1 cellular context compared by ENCODE assay signal in the genomic region with DNA sequence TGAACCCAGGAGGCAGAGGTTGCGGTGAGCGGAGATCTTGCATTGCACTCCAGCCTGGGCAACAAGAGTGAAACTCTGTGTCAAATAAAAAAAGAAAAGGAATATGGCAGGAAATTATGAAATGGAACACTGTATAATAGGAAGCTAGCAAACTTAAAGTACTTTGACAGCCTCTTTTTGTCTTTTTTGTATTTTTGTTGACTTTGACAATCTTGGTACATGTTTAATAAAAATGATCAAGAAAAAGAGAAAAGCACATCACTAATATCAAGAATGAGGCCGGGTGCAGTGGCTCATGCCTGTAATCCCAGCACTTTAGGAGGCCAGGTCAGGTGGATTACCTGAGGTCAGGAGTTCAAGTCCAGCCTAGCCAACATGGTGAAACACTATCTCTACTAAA.
TF ChIP-seq lines count a peak whose summit lies in the region.

No MANE protein-coding gene starts in this region.

TF ChIP-seq in HepG2, 621 proteins besides CTCF, POLR2A, EP300 and RAD21 (continued from another document and continues in another):
- TF ChIP-seq HOXA7 (CRISPR knock-in tag; IDR thresholded peaks at IDR 0.05) (no peak), XBP1 (CRISPR knock-in tag; IDR thresholded peaks at IDR 0.05) (no peak), EZH2 (conservative IDR thresholded peaks at IDR 0.05; ENCODE audit: low read depth, low read length) (no peak), ZNF549 (CRISPR knock-in tag; IDR thresholded peaks at IDR 0.05) (no peak), ARID2 (CRISPR knock-in tag; IDR thresholded peaks at IDR 0.05; ENCODE audit: borderline replicate concordance) (no peak), GABPB1 (CRISPR knock-in tag; IDR thresholded peaks at IDR 0.05) (0 out of 2 replicates have a peak, but pooled peaks have one; percentile 5), RORA (CRISPR knock-in tag; IDR thresholded peaks at IDR 0.05) (no peak), ZNF839 (CRISPR knock-in tag; IDR thresholded peaks at IDR 0.05; ENCODE audit: borderline replicate concordance) (no peak), ZNF558 (CRISPR knock-in tag; IDR thresholded peaks at IDR 0.05; ENCODE audit: borderline replicate concordance) (no peak), CBX1 (IDR thresholded peaks at IDR 0.05; ENCODE audit: low read depth) (no peak), ARNT2 (CRISPR knock-in tag; IDR thresholded peaks at IDR 0.05; ENCODE audit: low read depth) (no peak), HIVEP1 (CRISPR knock-in tag; IDR thresholded peaks at IDR 0.05) (no peak), ZFP82 (CRISPR knock-in tag; IDR thresholded peaks at IDR 0.05; ENCODE audit: borderline replicate concordance) (no peak), ZFP41 (CRISPR knock-in tag; IDR thresholded peaks at IDR 0.05; ENCODE audit: borderline replicate concordance) (no peak), FOXJ3 (CRISPR knock-in tag; IDR thresholded peaks at IDR 0.05; ENCODE audit: borderline replicate concordance) (no peak), KLF6 (CRISPR knock-in tag; IDR thresholded peaks at IDR 0.05) (no peak), TP53 (CRISPR knock-in tag; conservative IDR thresholded peaks at IDR 0.05) (no peak), FIP1L1 (IDR thresholded peaks at IDR 0.05; ENCODE audit: borderline replicate concordance, insufficient read depth, low read depth, low read length) (no peak), ZKSCAN1 (IDR thresholded peaks at IDR 0.05; ENCODE audit: low read length) (no peak), RFX5 (IDR thresholded peaks at IDR 0.05; ENCODE audit: low read depth, low read length) (no peak), TCF12 (IDR thresholded peaks at IDR 0.05) (no peak), TCF12 (CRISPR knock-in tag; IDR thresholded peaks at IDR 0.05) (no peak), ZNF12 (CRISPR knock-in tag; IDR thresholded peaks at IDR 0.05) (no peak), ZNF709 (CRISPR knock-in tag; IDR thresholded peaks at IDR 0.05) (no peak), HOXA5 (CRISPR knock-in tag; IDR thresholded peaks at IDR 0.05) (no peak), RBFOX2 (IDR thresholded peaks at IDR 0.05; ENCODE audit: low read depth, low read length) (peak; percentile 64), ZNF224 (CRISPR knock-in tag; IDR thresholded peaks at IDR 0.05) (no peak), ZFYVE20 (CRISPR knock-in tag; IDR thresholded peaks at IDR 0.05; ENCODE audit: borderline replicate concordance, low read depth) (no peak), SMARCE1 (IDR thresholded peaks at IDR 0.05; ENCODE audit: borderline replicate concordance) (no peak), KAT7 (CRISPR knock-in tag; IDR thresholded peaks at IDR 0.05; ENCODE audit: borderline replicate concordance) (no peak), NRL (CRISPR knock-in tag; IDR thresholded peaks at IDR 0.05; ENCODE audit: borderline replicate concordance) (no peak), GPN1 (CRISPR knock-in tag; IDR thresholded peaks at IDR 0.05; ENCODE audit: borderline replicate concordance) (no peak), TBX3 (IDR thresholded peaks at IDR 0.05; ENCODE audit: borderline replicate concordance) (no peak), PAWR (CRISPR knock-in tag; IDR thresholded peaks at IDR 0.05; ENCODE audit: borderline replicate concordance) (no peak), NR2F2 (IDR thresholded peaks at IDR 0.05; ENCODE audit: borderline replicate concordance, low read depth) (no peak), ZNF484 (CRISPR knock-in tag; IDR thresholded peaks at IDR 0.05; ENCODE audit: borderline replicate concordance, low read depth) (no peak), ZSCAN29 (CRISPR knock-in tag; conservative IDR thresholded peaks at IDR 0.05) (no peak), ZMAT3 (CRISPR knock-in tag; conservative IDR thresholded peaks at IDR 0.05) (no peak)
- TF ChIP-seq, protein P1, sequence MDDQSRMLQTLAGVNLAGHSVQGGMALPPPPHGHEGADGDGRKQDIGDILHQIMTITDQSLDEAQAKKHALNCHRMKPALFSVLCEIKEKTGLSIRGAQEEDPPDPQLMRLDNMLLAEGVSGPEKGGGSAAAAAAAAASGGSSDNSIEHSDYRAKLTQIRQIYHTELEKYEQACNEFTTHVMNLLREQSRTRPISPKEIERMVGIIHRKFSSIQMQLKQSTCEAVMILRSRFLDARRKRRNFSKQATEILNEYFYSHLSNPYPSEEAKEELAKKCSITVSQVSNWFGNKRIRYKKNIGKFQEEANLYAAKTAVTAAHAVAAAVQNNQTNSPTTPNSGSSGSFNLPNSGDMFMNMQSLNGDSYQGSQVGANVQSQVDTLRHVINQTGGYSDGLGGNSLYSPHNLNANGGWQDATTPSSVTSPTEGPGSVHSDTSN (CRISPR knock-in tag; IDR thresholded peaks at IDR 0.05; ENCODE audit: borderline replicate concordance), result no peak
- TF ChIP-seq, protein P2, sequence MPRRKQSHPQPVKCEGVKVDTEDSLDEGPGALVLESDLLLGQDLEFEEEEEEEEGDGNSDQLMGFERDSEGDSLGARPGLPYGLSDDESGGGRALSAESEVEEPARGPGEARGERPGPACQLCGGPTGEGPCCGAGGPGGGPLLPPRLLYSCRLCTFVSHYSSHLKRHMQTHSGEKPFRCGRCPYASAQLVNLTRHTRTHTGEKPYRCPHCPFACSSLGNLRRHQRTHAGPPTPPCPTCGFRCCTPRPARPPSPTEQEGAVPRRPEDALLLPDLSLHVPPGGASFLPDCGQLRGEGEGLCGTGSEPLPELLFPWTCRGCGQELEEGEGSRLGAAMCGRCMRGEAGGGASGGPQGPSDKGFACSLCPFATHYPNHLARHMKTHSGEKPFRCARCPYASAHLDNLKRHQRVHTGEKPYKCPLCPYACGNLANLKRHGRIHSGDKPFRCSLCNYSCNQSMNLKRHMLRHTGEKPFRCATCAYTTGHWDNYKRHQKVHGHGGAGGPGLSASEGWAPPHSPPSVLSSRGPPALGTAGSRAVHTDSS (CRISPR knock-in tag; conservative IDR thresholded peaks at IDR 0.05), result no peak
- TF ChIP-seq, protein P3, sequence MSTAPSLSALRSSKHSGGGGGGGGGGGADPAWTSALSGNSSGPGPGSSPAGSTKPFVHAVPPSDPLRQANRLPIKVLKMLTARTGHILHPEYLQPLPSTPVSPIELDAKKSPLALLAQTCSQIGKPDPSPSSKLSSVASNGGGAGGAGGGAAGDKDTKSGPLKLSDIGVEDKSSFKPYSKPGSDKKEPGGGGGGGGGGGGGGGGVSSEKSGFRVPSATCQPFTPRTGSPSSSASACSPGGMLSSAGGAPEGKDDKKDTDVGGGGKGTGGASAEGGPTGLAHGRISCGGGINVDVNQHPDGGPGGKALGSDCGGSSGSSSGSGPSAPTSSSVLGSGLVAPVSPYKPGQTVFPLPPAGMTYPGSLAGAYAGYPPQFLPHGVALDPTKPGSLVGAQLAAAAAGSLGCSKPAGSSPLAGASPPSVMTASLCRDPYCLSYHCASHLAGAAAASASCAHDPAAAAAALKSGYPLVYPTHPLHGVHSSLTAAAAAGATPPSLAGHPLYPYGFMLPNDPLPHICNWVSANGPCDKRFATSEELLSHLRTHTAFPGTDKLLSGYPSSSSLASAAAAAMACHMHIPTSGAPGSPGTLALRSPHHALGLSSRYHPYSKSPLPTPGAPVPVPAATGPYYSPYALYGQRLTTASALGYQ (CRISPR knock-in tag; IDR thresholded peaks at IDR 0.05), result no peak
- TF ChIP-seq, protein P4, sequence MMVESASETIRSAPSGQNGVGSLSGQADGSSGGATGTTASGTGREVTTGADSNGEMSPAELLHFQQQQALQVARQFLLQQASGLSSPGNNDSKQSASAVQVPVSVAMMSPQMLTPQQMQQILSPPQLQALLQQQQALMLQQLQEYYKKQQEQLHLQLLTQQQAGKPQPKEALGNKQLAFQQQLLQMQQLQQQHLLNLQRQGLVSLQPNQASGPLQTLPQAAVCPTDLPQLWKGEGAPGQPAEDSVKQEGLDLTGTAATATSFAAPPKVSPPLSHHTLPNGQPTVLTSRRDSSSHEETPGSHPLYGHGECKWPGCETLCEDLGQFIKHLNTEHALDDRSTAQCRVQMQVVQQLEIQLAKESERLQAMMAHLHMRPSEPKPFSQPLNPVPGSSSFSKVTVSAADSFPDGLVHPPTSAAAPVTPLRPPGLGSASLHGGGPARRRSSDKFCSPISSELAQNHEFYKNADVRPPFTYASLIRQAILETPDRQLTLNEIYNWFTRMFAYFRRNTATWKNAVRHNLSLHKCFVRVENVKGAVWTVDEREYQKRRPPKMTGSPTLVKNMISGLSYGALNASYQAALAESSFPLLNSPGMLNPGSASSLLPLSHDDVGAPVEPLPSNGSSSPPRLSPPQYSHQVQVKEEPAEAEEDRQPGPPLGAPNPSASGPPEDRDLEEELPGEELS (CRISPR knock-in tag; IDR thresholded peaks at IDR 0.05), result no peak
- TF ChIP-seq, protein P5, sequence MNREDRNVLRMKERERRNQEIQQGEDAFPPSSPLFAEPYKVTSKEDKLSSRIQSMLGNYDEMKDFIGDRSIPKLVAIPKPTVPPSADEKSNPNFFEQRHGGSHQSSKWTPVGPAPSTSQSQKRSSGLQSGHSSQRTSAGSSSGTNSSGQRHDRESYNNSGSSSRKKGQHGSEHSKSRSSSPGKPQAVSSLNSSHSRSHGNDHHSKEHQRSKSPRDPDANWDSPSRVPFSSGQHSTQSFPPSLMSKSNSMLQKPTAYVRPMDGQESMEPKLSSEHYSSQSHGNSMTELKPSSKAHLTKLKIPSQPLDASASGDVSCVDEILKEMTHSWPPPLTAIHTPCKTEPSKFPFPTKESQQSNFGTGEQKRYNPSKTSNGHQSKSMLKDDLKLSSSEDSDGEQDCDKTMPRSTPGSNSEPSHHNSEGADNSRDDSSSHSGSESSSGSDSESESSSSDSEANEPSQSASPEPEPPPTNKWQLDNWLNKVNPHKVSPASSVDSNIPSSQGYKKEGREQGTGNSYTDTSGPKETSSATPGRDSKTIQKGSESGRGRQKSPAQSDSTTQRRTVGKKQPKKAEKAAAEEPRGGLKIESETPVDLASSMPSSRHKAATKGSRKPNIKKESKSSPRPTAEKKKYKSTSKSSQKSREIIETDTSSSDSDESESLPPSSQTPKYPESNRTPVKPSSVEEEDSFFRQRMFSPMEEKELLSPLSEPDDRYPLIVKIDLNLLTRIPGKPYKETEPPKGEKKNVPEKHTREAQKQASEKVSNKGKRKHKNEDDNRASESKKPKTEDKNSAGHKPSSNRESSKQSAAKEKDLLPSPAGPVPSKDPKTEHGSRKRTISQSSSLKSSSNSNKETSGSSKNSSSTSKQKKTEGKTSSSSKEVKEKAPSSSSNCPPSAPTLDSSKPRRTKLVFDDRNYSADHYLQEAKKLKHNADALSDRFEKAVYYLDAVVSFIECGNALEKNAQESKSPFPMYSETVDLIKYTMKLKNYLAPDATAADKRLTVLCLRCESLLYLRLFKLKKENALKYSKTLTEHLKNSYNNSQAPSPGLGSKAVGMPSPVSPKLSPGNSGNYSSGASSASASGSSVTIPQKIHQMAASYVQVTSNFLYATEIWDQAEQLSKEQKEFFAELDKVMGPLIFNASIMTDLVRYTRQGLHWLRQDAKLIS (CRISPR knock-in tag; IDR thresholded peaks at IDR 0.05), result no peak
- TF ChIP-seq, protein P6, sequence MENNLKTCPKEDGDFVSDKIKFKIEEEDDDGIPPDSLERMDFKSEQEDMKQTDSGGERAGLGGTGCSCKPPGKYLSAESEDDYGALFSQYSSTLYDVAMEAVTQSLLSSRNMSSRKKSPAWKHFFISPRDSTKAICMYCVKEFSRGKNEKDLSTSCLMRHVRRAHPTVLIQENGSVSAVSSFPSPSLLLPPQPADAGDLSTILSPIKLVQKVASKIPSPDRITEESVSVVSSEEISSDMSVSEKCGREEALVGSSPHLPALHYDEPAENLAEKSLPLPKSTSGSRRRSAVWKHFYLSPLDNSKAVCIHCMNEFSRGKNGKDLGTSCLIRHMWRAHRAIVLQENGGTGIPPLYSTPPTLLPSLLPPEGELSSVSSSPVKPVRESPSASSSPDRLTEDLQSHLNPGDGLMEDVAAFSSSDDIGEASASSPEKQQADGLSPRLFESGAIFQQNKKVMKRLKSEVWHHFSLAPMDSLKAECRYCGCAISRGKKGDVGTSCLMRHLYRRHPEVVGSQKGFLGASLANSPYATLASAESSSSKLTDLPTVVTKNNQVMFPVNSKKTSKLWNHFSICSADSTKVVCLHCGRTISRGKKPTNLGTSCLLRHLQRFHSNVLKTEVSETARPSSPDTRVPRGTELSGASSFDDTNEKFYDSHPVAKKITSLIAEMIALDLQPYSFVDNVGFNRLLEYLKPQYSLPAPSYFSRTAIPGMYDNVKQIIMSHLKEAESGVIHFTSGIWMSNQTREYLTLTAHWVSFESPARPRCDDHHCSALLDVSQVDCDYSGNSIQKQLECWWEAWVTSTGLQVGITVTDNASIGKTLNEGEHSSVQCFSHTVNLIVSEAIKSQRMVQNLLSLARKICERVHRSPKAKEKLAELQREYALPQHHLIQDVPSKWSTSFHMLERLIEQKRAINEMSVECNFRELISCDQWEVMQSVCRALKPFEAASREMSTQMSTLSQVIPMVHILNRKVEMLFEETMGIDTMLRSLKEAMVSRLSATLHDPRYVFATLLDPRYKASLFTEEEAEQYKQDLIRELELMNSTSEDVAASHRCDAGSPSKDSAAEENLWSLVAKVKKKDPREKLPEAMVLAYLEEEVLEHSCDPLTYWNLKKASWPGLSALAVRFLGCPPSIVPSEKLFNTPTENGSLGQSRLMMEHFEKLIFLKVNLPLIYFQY (CRISPR knock-in tag; IDR thresholded peaks at IDR 0.05; ENCODE audit: borderline replicate concordance), result no peak
- TF ChIP-seq, protein P7, sequence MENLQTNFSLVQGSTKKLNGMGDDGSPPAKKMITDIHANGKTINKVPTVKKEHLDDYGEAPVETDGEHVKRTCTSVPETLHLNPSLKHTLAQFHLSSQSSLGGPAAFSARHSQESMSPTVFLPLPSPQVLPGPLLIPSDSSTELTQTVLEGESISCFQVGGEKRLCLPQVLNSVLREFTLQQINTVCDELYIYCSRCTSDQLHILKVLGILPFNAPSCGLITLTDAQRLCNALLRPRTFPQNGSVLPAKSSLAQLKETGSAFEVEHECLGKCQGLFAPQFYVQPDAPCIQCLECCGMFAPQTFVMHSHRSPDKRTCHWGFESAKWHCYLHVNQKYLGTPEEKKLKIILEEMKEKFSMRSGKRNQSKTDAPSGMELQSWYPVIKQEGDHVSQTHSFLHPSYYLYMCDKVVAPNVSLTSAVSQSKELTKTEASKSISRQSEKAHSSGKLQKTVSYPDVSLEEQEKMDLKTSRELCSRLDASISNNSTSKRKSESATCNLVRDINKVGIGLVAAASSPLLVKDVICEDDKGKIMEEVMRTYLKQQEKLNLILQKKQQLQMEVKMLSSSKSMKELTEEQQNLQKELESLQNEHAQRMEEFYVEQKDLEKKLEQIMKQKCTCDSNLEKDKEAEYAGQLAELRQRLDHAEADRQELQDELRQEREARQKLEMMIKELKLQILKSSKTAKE (CRISPR knock-in tag; IDR thresholded peaks at IDR 0.05; ENCODE audit: borderline replicate concordance), result no peak
